Comparison of ENCODE assay signal across 7 cellular contexts in genomic region chr11:67884734-67885518, GRCh38.
DNase-seq lines count a peak whose midpoint lies in the region; ATAC-seq and TF ChIP-seq lines count a peak whose summit lies in the region.
"Not testable (repeated sequence)": the region's sequence is repeated elsewhere in the genome, so short reads cannot be mapped to it uniquely, and the experiment has no call there.

No MANE protein-coding gene starts in this region.

- not testable (repeated sequence) for H3K36me3 Mint-ChIP-seq in activated CD8-positive, alpha-beta T cell treated with anti-CD3 and anti-CD28 coated beads for 36 hours (ENCODE audit: low read depth); activated naive CD8-positive, alpha-beta T cell; naive thymus-derived CD8-positive, alpha-beta T cell

- H3K4me1 Mint-ChIP-seq in activated CD8-positive, alpha-beta T cell treated with anti-CD3 and anti-CD28 coated beads for 36 hours (ENCODE audit: low read depth) = peaks cover 10% of the 10 kb centered on the region
- H3K4me1 Mint-ChIP-seq in activated naive CD8-positive, alpha-beta T cell (ENCODE audit: low read depth) = peaks cover 10% of the 10 kb centered on the region
- H3K4me1 Mint-ChIP-seq in naive thymus-derived CD8-positive, alpha-beta T cell = peaks cover 9 to 15% (median 10%) of the 10 kb centered on the region in 4 donors

- WGBS in esophagus squamous epithelium, 2 donors = 26 to 31% methylated on average over 13 to 18 of the region's 18 CpGs

- H3K4me3 Mint-ChIP-seq in activated CD8-positive, alpha-beta T cell treated with anti-CD3 and anti-CD28 coated beads for 36 hours = peak overlapping the region; percentile 24
- peak overlapping the region; percentile 55 for H3K4me3 Mint-ChIP-seq in activated naive CD8-positive, alpha-beta T cell
- peak overlapping the region in 9 of 10 donors; percentile 20 to 75 (median 58) for H3K4me3 Mint-ChIP-seq in naive thymus-derived CD8-positive, alpha-beta T cell

- DNase-seq in HuH-7 (ENCODE audit: low spot score) (peak; percentile 24), T follicular helper cell (ENCODE audit: low read depth) (peak; percentile 23)
- peak; percentile 13 for DNase-seq in activated CD8-positive, alpha-beta T cell treated with anti-CD3 and anti-CD28 coated beads for 36 hours
- DNase-seq in esophagus squamous epithelium (lab: John Stamatoyannopoulos, UW) = not testable (repeated sequence)
- DNase-seq in naive thymus-derived CD8-positive, alpha-beta T cell = peak in 1 of 10 donors; percentile 13
- DNase-seq in stimulated activated CD4-positive, alpha-beta T cell treated with anti-CD3 and anti-CD28 coated beads, Interleukin-1b, Interleukin-23, amount 100 ng/mL, for 48 hours = peak; percentile 56

- H3K4me1 ChIP-seq in esophagus squamous epithelium = peaks cover 0 to 18% (median 0%) of the 10 kb centered on the region in 3 donors

- H3K27ac ChIP-seq in esophagus squamous epithelium = peak overlapping the region in 2 of 4 donors; percentile 21 to 34

- H3K27me3 Mint-ChIP-seq in activated CD8-positive, alpha-beta T cell treated with anti-CD3 and anti-CD28 coated beads for 36 hours = peaks cover 12% of the 10 kb centered on the region
- not testable (repeated sequence) for H3K27me3 Mint-ChIP-seq in activated naive CD8-positive, alpha-beta T cell
- H3K27me3 Mint-ChIP-seq in naive thymus-derived CD8-positive, alpha-beta T cell = peaks cover 2 to 29% (median 9%) of the 10 kb centered on the region in 5 donors

- intact Hi-C loops in activated CD8-positive, alpha-beta T cell treated with anti-CD3 and anti-CD28 coated beads for 36 hours (cut with micrococcal nuclease); esophagus squamous epithelium (cut with DNase I): not testable (repeated sequence)

- not testable (repeated sequence) for ATAC-seq in activated CD8-positive, alpha-beta T cell treated with anti-CD3 and anti-CD28 coated beads for 36 hours; naive thymus-derived CD8-positive, alpha-beta T cell

- not testable (repeated sequence) for TF ChIP-seq POLR2A in esophagus squamous epithelium (IDR thresholded peaks at IDR 0.05)

- peak overlapping the region; percentile 77 for H3K27ac Mint-ChIP-seq in activated CD8-positive, alpha-beta T cell treated with anti-CD3 and anti-CD28 coated beads for 36 hours
- not testable (repeated sequence) for H3K27ac Mint-ChIP-seq in activated naive CD8-positive, alpha-beta T cell
- H3K27ac Mint-ChIP-seq in naive thymus-derived CD8-positive, alpha-beta T cell = peak overlapping the region in 9 of 10 donors; percentile 15 to 86 (median 73)

- H3K27me3 ChIP-seq in esophagus squamous epithelium = peaks cover 0 to 34% (median 0%) of the 10 kb centered on the region in 4 donors

- CTCF ChIA-PET in activated CD8-positive, alpha-beta T cell treated with anti-CD3 and anti-CD28 coated beads for 36 hours (lab: Charles Lee) = interaction anchor here (2.2 kb wide), 1 partner anchor 71 kb away, joined by 6 read pairs; no protein-coding TSS in a partner anchor

- peak overlapping the region; percentile 1 to 47 (median 11) for H3K4me3 ChIP-seq in esophagus squamous epithelium

- not testable (repeated sequence) for TF ChIP-seq CTCF in activated CD8-positive, alpha-beta T cell treated with anti-CD3 and anti-CD28 coated beads for 36 hours (IDR thresholded peaks at IDR 0.05); esophagus squamous epithelium (IDR thresholded peaks at IDR 0.05)

- H3K9me3 Mint-ChIP-seq in activated CD8-positive, alpha-beta T cell treated with anti-CD3 and anti-CD28 coated beads for 36 hours; activated naive CD8-positive, alpha-beta T cell (ENCODE audit: low read depth); naive thymus-derived CD8-positive, alpha-beta T cell: not testable (repeated sequence)

- H3K9me3 ChIP-seq in esophagus squamous epithelium = not testable (repeated sequence)

- H3K36me3 ChIP-seq in esophagus squamous epithelium = not testable (repeated sequence)

- POLR2A ChIA-PET in activated CD8-positive, alpha-beta T cell treated with anti-CD3 and anti-CD28 coated beads for 36 hours (lab: Charles Lee); naive thymus-derived CD8-positive, alpha-beta T cell (lab: Charles Lee): not testable (repeated sequence)
